ENCODE assay signal across 3 cellular contexts in the genomic region with DNA sequence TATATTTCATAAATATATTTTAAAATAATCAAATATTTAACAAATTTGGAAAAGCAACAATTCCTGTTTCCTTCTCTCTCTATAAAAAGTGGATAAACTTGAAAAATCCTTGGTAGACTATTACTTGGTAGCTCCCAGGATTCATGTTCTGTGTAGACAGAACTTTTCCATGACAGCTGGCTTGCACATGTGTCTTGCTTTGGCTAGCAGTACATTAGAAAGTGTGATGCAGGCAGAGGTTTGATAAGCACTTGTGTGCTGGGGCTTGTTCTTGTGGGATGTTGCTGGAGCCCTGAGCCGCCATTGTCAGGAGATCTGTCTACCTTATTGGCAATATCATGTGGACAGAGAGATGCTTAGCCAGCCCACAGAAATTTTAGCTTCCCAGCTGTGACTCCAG.
TF ChIP-seq lines count a peak whose summit lies in the region.

No MANE protein-coding gene starts in this region.

TF ChIP-seq in SK-N-SH, 30 proteins besides CTCF, POLR2A, EP300 and RAD21 (continued from another document and continues in another):
- TF ChIP-seq, protein P1, sequence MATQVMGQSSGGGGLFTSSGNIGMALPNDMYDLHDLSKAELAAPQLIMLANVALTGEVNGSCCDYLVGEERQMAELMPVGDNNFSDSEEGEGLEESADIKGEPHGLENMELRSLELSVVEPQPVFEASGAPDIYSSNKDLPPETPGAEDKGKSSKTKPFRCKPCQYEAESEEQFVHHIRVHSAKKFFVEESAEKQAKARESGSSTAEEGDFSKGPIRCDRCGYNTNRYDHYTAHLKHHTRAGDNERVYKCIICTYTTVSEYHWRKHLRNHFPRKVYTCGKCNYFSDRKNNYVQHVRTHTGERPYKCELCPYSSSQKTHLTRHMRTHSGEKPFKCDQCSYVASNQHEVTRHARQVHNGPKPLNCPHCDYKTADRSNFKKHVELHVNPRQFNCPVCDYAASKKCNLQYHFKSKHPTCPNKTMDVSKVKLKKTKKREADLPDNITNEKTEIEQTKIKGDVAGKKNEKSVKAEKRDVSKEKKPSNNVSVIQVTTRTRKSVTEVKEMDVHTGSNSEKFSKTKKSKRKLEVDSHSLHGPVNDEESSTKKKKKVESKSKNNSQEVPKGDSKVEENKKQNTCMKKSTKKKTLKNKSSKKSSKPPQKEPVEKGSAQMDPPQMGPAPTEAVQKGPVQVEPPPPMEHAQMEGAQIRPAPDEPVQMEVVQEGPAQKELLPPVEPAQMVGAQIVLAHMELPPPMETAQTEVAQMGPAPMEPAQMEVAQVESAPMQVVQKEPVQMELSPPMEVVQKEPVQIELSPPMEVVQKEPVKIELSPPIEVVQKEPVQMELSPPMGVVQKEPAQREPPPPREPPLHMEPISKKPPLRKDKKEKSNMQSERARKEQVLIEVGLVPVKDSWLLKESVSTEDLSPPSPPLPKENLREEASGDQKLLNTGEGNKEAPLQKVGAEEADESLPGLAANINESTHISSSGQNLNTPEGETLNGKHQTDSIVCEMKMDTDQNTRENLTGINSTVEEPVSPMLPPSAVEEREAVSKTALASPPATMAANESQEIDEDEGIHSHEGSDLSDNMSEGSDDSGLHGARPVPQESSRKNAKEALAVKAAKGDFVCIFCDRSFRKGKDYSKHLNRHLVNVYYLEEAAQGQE (IDR thresholded peaks at IDR 0.05; ENCODE audit: low read depth, low read length): no peak
- no peak for TF ChIP-seq SMC3 (IDR thresholded peaks at IDR 0.05; ENCODE audit: low read depth, low read length)
- TF ChIP-seq, protein P2, sequence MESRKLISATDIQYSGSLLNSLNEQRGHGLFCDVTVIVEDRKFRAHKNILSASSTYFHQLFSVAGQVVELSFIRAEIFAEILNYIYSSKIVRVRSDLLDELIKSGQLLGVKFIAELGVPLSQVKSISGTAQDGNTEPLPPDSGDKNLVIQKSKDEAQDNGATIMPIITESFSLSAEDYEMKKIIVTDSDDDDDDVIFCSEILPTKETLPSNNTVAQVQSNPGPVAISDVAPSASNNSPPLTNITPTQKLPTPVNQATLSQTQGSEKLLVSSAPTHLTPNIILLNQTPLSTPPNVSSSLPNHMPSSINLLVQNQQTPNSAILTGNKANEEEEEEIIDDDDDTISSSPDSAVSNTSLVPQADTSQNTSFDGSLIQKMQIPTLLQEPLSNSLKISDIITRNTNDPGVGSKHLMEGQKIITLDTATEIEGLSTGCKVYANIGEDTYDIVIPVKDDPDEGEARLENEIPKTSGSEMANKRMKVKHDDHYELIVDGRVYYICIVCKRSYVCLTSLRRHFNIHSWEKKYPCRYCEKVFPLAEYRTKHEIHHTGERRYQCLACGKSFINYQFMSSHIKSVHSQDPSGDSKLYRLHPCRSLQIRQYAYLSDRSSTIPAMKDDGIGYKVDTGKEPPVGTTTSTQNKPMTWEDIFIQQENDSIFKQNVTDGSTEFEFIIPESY (IDR thresholded peaks at IDR 0.05; ENCODE audit: borderline replicate concordance, low read depth): no peak
- TF ChIP-seq EZH2phosphoT487 (IDR thresholded peaks at IDR 0.05; ENCODE audit: borderline replicate concordance, low read depth): no peak
- TF ChIP-seq NFIC (IDR thresholded peaks at IDR 0.05; ENCODE audit: borderline replicate concordance): no peak
- TF ChIP-seq, protein P3, sequence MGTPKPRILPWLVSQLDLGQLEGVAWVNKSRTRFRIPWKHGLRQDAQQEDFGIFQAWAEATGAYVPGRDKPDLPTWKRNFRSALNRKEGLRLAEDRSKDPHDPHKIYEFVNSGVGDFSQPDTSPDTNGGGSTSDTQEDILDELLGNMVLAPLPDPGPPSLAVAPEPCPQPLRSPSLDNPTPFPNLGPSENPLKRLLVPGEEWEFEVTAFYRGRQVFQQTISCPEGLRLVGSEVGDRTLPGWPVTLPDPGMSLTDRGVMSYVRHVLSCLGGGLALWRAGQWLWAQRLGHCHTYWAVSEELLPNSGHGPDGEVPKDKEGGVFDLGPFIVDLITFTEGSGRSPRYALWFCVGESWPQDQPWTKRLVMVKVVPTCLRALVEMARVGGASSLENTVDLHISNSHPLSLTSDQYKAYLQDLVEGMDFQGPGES (IDR thresholded peaks at IDR 0.05; ENCODE audit: low read depth, low read length): no peak
- TF ChIP-seq RXRA (IDR thresholded peaks at IDR 0.05; ENCODE audit: borderline replicate concordance, low read depth): no peak
- no peak for TF ChIP-seq TAF1 (IDR thresholded peaks at IDR 0.05; ENCODE audit: borderline replicate concordance, low read depth, low read length)

TF ChIP-seq in SK-N-SH treated with all-trans-retinoic acid at 6 μM for 48 hours, 23 proteins besides CTCF, POLR2A, EP300 and RAD21 (continued from another document and continues in another):
- TF ChIP-seq, protein P4, sequence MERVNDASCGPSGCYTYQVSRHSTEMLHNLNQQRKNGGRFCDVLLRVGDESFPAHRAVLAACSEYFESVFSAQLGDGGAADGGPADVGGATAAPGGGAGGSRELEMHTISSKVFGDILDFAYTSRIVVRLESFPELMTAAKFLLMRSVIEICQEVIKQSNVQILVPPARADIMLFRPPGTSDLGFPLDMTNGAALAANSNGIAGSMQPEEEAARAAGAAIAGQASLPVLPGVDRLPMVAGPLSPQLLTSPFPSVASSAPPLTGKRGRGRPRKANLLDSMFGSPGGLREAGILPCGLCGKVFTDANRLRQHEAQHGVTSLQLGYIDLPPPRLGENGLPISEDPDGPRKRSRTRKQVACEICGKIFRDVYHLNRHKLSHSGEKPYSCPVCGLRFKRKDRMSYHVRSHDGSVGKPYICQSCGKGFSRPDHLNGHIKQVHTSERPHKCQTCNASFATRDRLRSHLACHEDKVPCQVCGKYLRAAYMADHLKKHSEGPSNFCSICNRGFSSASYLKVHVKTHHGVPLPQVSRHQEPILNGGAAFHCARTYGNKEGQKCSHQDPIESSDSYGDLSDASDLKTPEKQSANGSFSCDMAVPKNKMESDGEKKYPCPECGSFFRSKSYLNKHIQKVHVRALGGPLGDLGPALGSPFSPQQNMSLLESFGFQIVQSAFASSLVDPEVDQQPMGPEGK (CRISPR knock-in tag; IDR thresholded peaks at IDR 0.05; ENCODE audit: borderline replicate concordance): no peak
- TF ChIP-seq ARNTL (CRISPR knock-in tag; IDR thresholded peaks at IDR 0.05; ENCODE audit: borderline replicate concordance, low read depth) (no peak), ZNF8 (CRISPR knock-in tag; IDR thresholded peaks at IDR 0.05) (no peak), TCF4 (CRISPR knock-in tag; IDR thresholded peaks at IDR 0.05; ENCODE audit: borderline replicate concordance) (no peak), PPARA (CRISPR knock-in tag; IDR thresholded peaks at IDR 0.05; ENCODE audit: borderline replicate concordance) (no peak), OSR1 (CRISPR knock-in tag; IDR thresholded peaks at IDR 0.05) (no peak), GLIS3 (CRISPR knock-in tag; IDR thresholded peaks at IDR 0.05) (no peak), ZC3H10 (CRISPR knock-in tag; IDR thresholded peaks at IDR 0.05) (no peak), ZFP3 (CRISPR knock-in tag; IDR thresholded peaks at IDR 0.05) (no peak), ISL1 (CRISPR knock-in tag; IDR thresholded peaks at IDR 0.05) (no peak)
- TF ChIP-seq, protein P5, sequence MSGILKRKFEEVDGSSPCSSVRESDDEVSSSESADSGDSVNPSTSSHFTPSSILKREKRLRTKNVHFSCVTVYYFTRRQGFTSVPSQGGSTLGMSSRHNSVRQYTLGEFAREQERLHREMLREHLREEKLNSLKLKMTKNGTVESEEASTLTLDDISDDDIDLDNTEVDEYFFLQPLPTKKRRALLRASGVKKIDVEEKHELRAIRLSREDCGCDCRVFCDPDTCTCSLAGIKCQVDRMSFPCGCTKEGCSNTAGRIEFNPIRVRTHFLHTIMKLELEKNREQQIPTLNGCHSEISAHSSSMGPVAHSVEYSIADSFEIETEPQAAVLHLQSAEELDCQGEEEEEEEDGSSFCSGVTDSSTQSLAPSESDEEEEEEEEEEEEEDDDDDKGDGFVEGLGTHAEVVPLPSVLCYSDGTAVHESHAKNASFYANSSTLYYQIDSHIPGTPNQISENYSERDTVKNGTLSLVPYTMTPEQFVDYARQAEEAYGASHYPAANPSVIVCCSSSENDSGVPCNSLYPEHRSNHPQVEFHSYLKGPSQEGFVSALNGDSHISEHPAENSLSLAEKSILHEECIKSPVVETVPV (CRISPR knock-in tag; IDR thresholded peaks at IDR 0.05): no peak
- TF ChIP-seq, protein P6, sequence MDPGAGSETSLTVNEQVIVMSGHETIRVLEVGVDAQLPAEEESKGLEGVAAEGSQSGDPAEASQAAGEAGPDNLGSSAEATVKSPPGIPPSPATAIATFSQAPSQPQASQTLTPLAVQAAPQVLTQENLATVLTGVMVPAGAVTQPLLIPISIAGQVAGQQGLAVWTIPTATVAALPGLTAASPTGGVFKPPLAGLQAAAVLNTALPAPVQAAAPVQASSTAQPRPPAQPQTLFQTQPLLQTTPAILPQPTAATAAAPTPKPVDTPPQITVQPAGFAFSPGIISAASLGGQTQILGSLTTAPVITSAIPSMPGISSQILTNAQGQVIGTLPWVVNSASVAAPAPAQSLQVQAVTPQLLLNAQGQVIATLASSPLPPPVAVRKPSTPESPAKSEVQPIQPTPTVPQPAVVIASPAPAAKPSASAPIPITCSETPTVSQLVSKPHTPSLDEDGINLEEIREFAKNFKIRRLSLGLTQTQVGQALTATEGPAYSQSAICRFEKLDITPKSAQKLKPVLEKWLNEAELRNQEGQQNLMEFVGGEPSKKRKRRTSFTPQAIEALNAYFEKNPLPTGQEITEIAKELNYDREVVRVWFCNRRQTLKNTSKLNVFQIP (CRISPR knock-in tag; IDR thresholded peaks at IDR 0.05; ENCODE audit: borderline replicate concordance, low read depth): no peak
- TF ChIP-seq, protein P7, sequence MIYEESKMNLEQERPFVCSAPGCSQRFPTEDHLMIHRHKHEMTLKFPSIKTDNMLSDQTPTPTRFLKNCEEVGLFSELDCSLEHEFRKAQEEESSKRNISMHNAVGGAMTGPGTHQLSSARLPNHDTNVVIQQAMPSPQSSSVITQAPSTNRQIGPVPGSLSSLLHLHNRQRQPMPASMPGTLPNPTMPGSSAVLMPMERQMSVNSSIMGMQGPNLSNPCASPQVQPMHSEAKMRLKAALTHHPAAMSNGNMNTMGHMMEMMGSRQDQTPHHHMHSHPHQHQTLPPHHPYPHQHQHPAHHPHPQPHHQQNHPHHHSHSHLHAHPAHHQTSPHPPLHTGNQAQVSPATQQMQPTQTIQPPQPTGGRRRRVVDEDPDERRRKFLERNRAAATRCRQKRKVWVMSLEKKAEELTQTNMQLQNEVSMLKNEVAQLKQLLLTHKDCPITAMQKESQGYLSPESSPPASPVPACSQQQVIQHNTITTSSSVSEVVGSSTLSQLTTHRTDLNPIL (CRISPR knock-in tag; IDR thresholded peaks at IDR 0.05; ENCODE audit: low read depth): no peak

TF ChIP-seq in WTC11, 78 proteins besides CTCF, POLR2A, EP300 and RAD21 (continued from another document):
- TF ChIP-seq, protein P8, sequence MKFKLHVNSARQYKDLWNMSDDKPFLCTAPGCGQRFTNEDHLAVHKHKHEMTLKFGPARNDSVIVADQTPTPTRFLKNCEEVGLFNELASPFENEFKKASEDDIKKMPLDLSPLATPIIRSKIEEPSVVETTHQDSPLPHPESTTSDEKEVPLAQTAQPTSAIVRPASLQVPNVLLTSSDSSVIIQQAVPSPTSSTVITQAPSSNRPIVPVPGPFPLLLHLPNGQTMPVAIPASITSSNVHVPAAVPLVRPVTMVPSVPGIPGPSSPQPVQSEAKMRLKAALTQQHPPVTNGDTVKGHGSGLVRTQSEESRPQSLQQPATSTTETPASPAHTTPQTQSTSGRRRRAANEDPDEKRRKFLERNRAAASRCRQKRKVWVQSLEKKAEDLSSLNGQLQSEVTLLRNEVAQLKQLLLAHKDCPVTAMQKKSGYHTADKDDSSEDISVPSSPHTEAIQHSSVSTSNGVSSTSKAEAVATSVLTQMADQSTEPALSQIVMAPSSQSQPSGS (CRISPR knock-in tag; IDR thresholded peaks at IDR 0.05; ENCODE audit: borderline replicate concordance, low read depth): no peak
- TF ChIP-seq NR2C2 (CRISPR knock-in tag; IDR thresholded peaks at IDR 0.05): no peak
- TF ChIP-seq, protein P9, sequence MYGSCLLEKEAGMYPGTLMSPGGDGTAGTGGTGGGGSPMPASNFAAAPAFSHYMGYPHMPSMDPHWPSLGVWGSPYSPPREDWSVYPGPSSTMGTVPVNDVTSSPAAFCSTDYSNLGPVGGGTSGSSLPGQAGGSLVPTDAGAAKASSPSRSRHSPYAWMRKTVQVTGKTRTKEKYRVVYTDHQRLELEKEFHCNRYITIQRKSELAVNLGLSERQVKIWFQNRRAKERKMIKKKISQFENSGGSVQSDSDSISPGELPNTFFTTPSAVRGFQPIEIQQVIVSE (CRISPR knock-in tag; IDR thresholded peaks at IDR 0.05; ENCODE audit: borderline replicate concordance): no peak
- TF ChIP-seq, protein P10, sequence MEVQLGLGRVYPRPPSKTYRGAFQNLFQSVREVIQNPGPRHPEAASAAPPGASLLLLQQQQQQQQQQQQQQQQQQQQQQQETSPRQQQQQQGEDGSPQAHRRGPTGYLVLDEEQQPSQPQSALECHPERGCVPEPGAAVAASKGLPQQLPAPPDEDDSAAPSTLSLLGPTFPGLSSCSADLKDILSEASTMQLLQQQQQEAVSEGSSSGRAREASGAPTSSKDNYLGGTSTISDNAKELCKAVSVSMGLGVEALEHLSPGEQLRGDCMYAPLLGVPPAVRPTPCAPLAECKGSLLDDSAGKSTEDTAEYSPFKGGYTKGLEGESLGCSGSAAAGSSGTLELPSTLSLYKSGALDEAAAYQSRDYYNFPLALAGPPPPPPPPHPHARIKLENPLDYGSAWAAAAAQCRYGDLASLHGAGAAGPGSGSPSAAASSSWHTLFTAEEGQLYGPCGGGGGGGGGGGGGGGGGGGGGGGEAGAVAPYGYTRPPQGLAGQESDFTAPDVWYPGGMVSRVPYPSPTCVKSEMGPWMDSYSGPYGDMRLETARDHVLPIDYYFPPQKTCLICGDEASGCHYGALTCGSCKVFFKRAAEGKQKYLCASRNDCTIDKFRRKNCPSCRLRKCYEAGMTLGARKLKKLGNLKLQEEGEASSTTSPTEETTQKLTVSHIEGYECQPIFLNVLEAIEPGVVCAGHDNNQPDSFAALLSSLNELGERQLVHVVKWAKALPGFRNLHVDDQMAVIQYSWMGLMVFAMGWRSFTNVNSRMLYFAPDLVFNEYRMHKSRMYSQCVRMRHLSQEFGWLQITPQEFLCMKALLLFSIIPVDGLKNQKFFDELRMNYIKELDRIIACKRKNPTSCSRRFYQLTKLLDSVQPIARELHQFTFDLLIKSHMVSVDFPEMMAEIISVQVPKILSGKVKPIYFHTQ (CRISPR knock-in tag; IDR thresholded peaks at IDR 0.05): no peak
- no peak for TF ChIP-seq GABPB1 (CRISPR knock-in tag; IDR thresholded peaks at IDR 0.05)
- TF ChIP-seq, protein P11, sequence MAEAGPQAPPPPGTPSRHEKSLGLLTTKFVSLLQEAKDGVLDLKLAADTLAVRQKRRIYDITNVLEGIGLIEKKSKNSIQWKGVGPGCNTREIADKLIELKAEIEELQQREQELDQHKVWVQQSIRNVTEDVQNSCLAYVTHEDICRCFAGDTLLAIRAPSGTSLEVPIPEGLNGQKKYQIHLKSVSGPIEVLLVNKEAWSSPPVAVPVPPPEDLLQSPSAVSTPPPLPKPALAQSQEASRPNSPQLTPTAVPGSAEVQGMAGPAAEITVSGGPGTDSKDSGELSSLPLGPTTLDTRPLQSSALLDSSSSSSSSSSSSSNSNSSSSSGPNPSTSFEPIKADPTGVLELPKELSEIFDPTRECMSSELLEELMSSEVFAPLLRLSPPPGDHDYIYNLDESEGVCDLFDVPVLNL (CRISPR knock-in tag; IDR thresholded peaks at IDR 0.05; ENCODE audit: borderline replicate concordance, low read depth): no peak
- no peak for TF ChIP-seq ZNF671 (CRISPR knock-in tag; IDR thresholded peaks at IDR 0.05)
- TF ChIP-seq EMX1 (CRISPR knock-in tag; IDR thresholded peaks at IDR 0.05): no peak
- no peak for TF ChIP-seq MYBL2 (CRISPR knock-in tag; IDR thresholded peaks at IDR 0.05)
- TF ChIP-seq CREB1 (CRISPR knock-in tag; IDR thresholded peaks at IDR 0.05): no peak
- TF ChIP-seq NR1H2 (CRISPR knock-in tag; IDR thresholded peaks at IDR 0.05): no peak
TF ChIP-seq in WTC11: peak in this region for 0.
